In genomic region chr5:73419414-73420390, GRCh38 we compare ENCODE assay signal across 1 cellular context.
TF ChIP-seq lines count a peak whose summit lies in the region.

No MANE protein-coding gene starts in this region.

TF ChIP-seq in HepG2, 621 proteins besides CTCF, POLR2A, EP300 and RAD21:
- TF ChIP-seq EZH2 (conservative IDR thresholded peaks at IDR 0.05; ENCODE audit: low read depth, low read length) (peak; percentile 86), HNRNPLL (IDR thresholded peaks at IDR 0.05; ENCODE audit: low read depth, low read length, poor library complexity, severe bottlenecking) (peak; percentile 14), HIVEP1 (CRISPR knock-in tag; IDR thresholded peaks at IDR 0.05) (no peak), MAFK (conservative IDR thresholded peaks at IDR 0.05 in 1 of 2, IDR thresholded peaks at IDR 0.05 in 1 of 2; ENCODE audit: low read length in 2 of 2) (peak; percentile 2 to 29; a peak in 2 of 4 replicates)
